8 cellular contexts compared by ENCODE assay signal in genomic region chr16:2205104-2205966, GRCh38. TPM values are rescaled to one million over a fixed set of nuclear protein-coding genes. Genes with fewer than 3 reads are reported as not detected.
A peak's percentile ranks its signal among the peaks of the same experiment; 100 is the strongest.
DNase-seq lines count a peak whose midpoint lies in the region; ATAC-seq and TF ChIP-seq lines count a peak whose summit lies in the region.

TSS of gene MLST8 (plus strand) at chr16:2205454. CDS start at chr16:2206086, 632 bp downstream.

- peak; percentile 72 for ATAC-seq in GM19023 (IDR thresholded peaks at IDR 0.05; ENCODE audit: unreplicated experiment)
- ATAC-seq in HG03342 (IDR thresholded peaks at IDR 0.05; ENCODE audit: unreplicated experiment): peak; percentile 71
- peak; percentile 92 to 97 for ATAC-seq in lower lobe of right lung

- H3K27ac Mint-ChIP-seq in activated CD4-positive, alpha-beta memory T cell treated with anti-CD3 and anti-CD28 coated beads for 36 hours: peak within 1 kb of the TSS; percentile 79

- H3K9me3 ChIP-seq in duodenal mucosa (ENCODE audit: control insufficient read depth in 1 of 2, low read length in 2 of 2) (no peaks in the 10 kb centered on the region), lower lobe of right lung (no peaks in the 10 kb centered on the region)

- H3K9me3 Mint-ChIP-seq in activated CD4-positive, alpha-beta memory T cell treated with anti-CD3 and anti-CD28 coated beads for 36 hours: no peaks in the 10 kb centered on the region

- TF ChIP-seq CTCF in BJ (IDR thresholded peaks at IDR 0.05; ENCODE audit: insufficient read depth, low read depth, low read length): 0 out of 2 replicates have a peak, but pooled peaks have one; percentile 2
- TF ChIP-seq CTCF in lower lobe of right lung (IDR thresholded peaks at IDR 0.05): peak; percentile 38

- peak within 1 kb of the TSS; percentile 84 for H3K4me3 Mint-ChIP-seq in activated CD4-positive, alpha-beta memory T cell treated with anti-CD3 and anti-CD28 coated beads for 36 hours

- CTCF ChIA-PET in BJ (lab: Yijun Ruan, JAX): no interaction called here
- CTCF ChIA-PET in activated CD4-positive, alpha-beta memory T cell treated with anti-CD3 and anti-CD28 coated beads for 36 hours (lab: Charles Lee): interaction anchor here (0.6 to 0.7 kb wide), 2 partner anchors 11 to 39 kb away, joined by 3 read pairs; no protein-coding TSS in a partner anchor

- peaks cover 24% of the 10 kb centered on the region for H3K36me3 Mint-ChIP-seq in activated CD4-positive, alpha-beta memory T cell treated with anti-CD3 and anti-CD28 coated beads for 36 hours

- H3K4me1 ChIP-seq in duodenal mucosa (ENCODE audit: control insufficient read depth in 1 of 2, insufficient read depth in 2 of 2, low read length in 2 of 2): peaks cover 11 to 20% of the 10 kb centered on the region in 2 donors
- peaks cover 23% of the 10 kb centered on the region for H3K4me1 ChIP-seq in lower lobe of right lung

- H3K27ac ChIP-seq in duodenal mucosa (ENCODE audit: low read depth, low read length): peak within 1 kb of the TSS; percentile 91
- H3K27ac ChIP-seq in lower lobe of right lung: peak within 1 kb of the TSS; percentile 99

- H3K36me3 ChIP-seq in BJ (ENCODE audit: control insufficient read depth, insufficient read depth, low read length) (peaks cover 16% of the 10 kb centered on the region), duodenal mucosa (ENCODE audit: control insufficient read depth in 1 of 2, insufficient read depth in 2 of 2, low read length in 2 of 2) (peaks cover 16 to 27% of the 10 kb centered on the region in 2 donors), lower lobe of right lung (peaks cover 34% of the 10 kb centered on the region)

- POLR2A ChIA-PET in BJ (lab: Charles Lee): interaction anchor here (1.4 kb wide), 1 partner anchor 9 kb away, joined by 4 read pairs; the partner anchor contains the start of gene PGP
- POLR2A ChIA-PET in activated CD4-positive, alpha-beta memory T cell treated with anti-CD3 and anti-CD28 coated beads for 36 hours (lab: Charles Lee): interaction anchor here (1.4 to 2.1 kb wide), 2 partner anchors 9 to 47 kb away, joined by 6 to 13 read pairs; partner anchors contain the start of genes ECI1 and PGP

- DNase-seq in BJ (ENCODE audit: low read depth) (peak; percentile 24), NCI-H69 (lab: John Stamatoyannopoulos, UW) (peak; percentile 93), lower lobe of right lung (peak; percentile 91)
- peak; percentile 89 for DNase-seq in activated CD4-positive, alpha-beta memory T cell treated with anti-CD3 and anti-CD28 coated beads for 36 hours
- peak; percentile 79 to 87 (median 86) for DNase-seq in stimulated activated CD4-positive, alpha-beta T cell treated with anti-CD3 and anti-CD28 coated beads, TNF-alpha, amount 100 ng/mL, for 1 hour (ENCODE audit: low read depth in 3 of 3, low spot score in 1 of 3)

- H3K4me1 Mint-ChIP-seq in activated CD4-positive, alpha-beta memory T cell treated with anti-CD3 and anti-CD28 coated beads for 36 hours (ENCODE audit: low read depth): peaks cover 26% of the 10 kb centered on the region

- H3K4me3 ChIP-seq in BJ (ENCODE audit: low read depth, low read length) (peak within 1 kb of the TSS; percentile 96), duodenal mucosa (ENCODE audit: low read depth in 1 of 2, low read length in 2 of 2) (peak within 1 kb of the TSS; percentile 89 to 92), lower lobe of right lung (peak within 1 kb of the TSS; percentile 86)

- H3K27me3 ChIP-seq in BJ (ENCODE audit: control insufficient read depth, insufficient read depth, low read length) (no peaks in the 10 kb centered on the region), duodenal mucosa (ENCODE audit: control insufficient read depth in 1 of 2, insufficient read depth in 2 of 2, low read length in 2 of 2) (peaks cover 0 to under 1% of the 10 kb centered on the region in 2 donors), lower lobe of right lung (ENCODE audit: low read depth) (no peaks in the 10 kb centered on the region)

- peak within 1 kb of the TSS; percentile 74 to 92 for H3K9ac ChIP-seq in duodenal mucosa (ENCODE audit: low read depth in 1 of 2, low read length in 2 of 2)

- intact Hi-C loops in activated CD4-positive, alpha-beta memory T cell treated with anti-CD3 and anti-CD28 coated beads for 36 hours (cut with micrococcal nuclease): loop anchor here (1.0 to 5.0 kb wide), 3 partner anchors 10 to 47 kb away; partner anchors contain the start of genes E4F1 and ECI1
- intact Hi-C loops in lower lobe of right lung (cut with DNase I): no loop called here

- H3K27me3 Mint-ChIP-seq in activated CD4-positive, alpha-beta memory T cell treated with anti-CD3 and anti-CD28 coated beads for 36 hours: no peaks in the 10 kb centered on the region

RNA-seq across cellular contexts. Expression of gene MLST8, which starts in this region (rescaled TPM):
- polyA plus RNA-seq in BJ (2011; rRNA removed): 40.0 and 62.7 TPM in 2 replicates
- polyA minus RNA-seq in BJ (2011; rRNA and poly(A)+ RNA removed): 36.2 and 51.7 TPM in 2 replicates
- 10 to 100 TPM; 49.7 to 50.4 TPM for total RNA-seq in activated CD4-positive, alpha-beta memory T cell treated with anti-CD3 and anti-CD28 coated beads for 36 hours
- total RNA-seq in lower lobe of right lung: 26.6 TPM

Comparison
In these comparisons a context has a peak if more than half of its experiments do, and no peak if none do; other contexts are left out.
1. Peak in every context shown above with its lines: DNase-seq, ATAC-seq, H3K4me3 ChIP-seq and H3K27ac ChIP-seq.
2. DNase-seq: peak in every context shown above with its lines; median percentile 93 in NCI-H69; 91 in lower lobe of right lung; 89 in activated CD4-positive, alpha-beta memory T cell treated with anti-CD3 and anti-CD28 coated beads for 36 hours; 86 in stimulated activated CD4-positive, alpha-beta T cell treated with anti-CD3 and anti-CD28 coated beads, TNF-alpha, amount 100 ng/mL, for 1 hour; 24 in BJ.